In genomic region chr1:42552636-42553035, GRCh38 we compare ENCODE assay signal across 26 cellular contexts.
"Had no signal": no experiment of that assay in that cellular context is flagged by ENCODE, and none has a peak within 500 bp of the region (broad histone marks: within the 10 kb centered on the region; RNA-seq: fewer than 3 reads in every experiment).

No MANE protein-coding gene starts in this region.

- H3K27ac Mint-ChIP-seq: naive B cell; nephron; progenitor cell of endocrine pancreas; stimulated activated effector memory CD8-positive, alpha-beta T cell treated with anti-CD3 and anti-CD28 coated beads, Interleukin-12 subunit alpha, Interleukin-12 subunit beta, amount 100 ng/mL, for 72 hours; stimulated activated naive CD8-positive, alpha-beta T cell treated with anti-CD3 and anti-CD28 coated beads, Interleukin-15, amount 100 ng/mL, for 72 hours had no signal

- H3K27me3 ChIP-seq: dorsolateral prefrontal cortex, heart left ventricle, pancreas, testis, tibial nerve, upper lobe of right lung had no signal

- H3K27ac ChIP-seq: dorsolateral prefrontal cortex, heart left ventricle, pancreas, testis, tibial nerve, upper lobe of right lung had no signal

- H3K9me3 Mint-ChIP-seq: naive B cell; nephron; stimulated activated effector memory CD8-positive, alpha-beta T cell treated with anti-CD3 and anti-CD28 coated beads, Interleukin-12 subunit alpha, Interleukin-12 subunit beta, amount 100 ng/mL, for 72 hours; stimulated activated naive CD8-positive, alpha-beta T cell treated with anti-CD3 and anti-CD28 coated beads, Interleukin-15, amount 100 ng/mL, for 72 hours had no signal

- H3K4me3 Mint-ChIP-seq: naive B cell; nephron; stimulated activated effector memory CD8-positive, alpha-beta T cell treated with anti-CD3 and anti-CD28 coated beads, Interleukin-12 subunit alpha, Interleukin-12 subunit beta, amount 100 ng/mL, for 72 hours; stimulated activated naive CD8-positive, alpha-beta T cell treated with anti-CD3 and anti-CD28 coated beads, Interleukin-15, amount 100 ng/mL, for 72 hours had no signal

- H3K9me3 ChIP-seq: heart left ventricle, pancreas, testis, tibial nerve, upper lobe of right lung had no signal

- H3K4me3 ChIP-seq: dorsolateral prefrontal cortex, heart left ventricle, lung, pancreas, testis, tibial nerve, upper lobe of right lung had no signal

- DNase-seq: cortex of kidney; dorsolateral prefrontal cortex; effector CD8-positive, alpha-beta T cell; heart left ventricle; hippocampal formation; left colon; left ventricle myocardium superior; mesenchymal stem cell; naive B cell; occipital lobe; pancreas; right cardiac atrium; small intestine; stimulated activated CD4-positive, alpha-beta T cell treated with anti-CD3 and anti-CD28 coated beads, Interleukin-4, amount 100 ng/mL, for 1 hour; stimulated activated CD8-positive, alpha-beta memory T cell treated with anti-CD3 and anti-CD28 coated beads, Interleukin-4, amount 100 ng/mL, for 48 hours; stimulated activated naive CD8-positive, alpha-beta T cell treated with anti-CD3 and anti-CD28 coated beads, Interleukin-15, amount 100 ng/mL, for 72 hours; testis; upper lobe of right lung had no signal

- H3K4me1 Mint-ChIP-seq: nephron; stimulated activated effector memory CD8-positive, alpha-beta T cell treated with anti-CD3 and anti-CD28 coated beads, Interleukin-12 subunit alpha, Interleukin-12 subunit beta, amount 100 ng/mL, for 72 hours; stimulated activated naive CD8-positive, alpha-beta T cell treated with anti-CD3 and anti-CD28 coated beads, Interleukin-15, amount 100 ng/mL, for 72 hours had no signal

- H3K36me3 Mint-ChIP-seq: stimulated activated effector memory CD8-positive, alpha-beta T cell treated with anti-CD3 and anti-CD28 coated beads, Interleukin-12 subunit alpha, Interleukin-12 subunit beta, amount 100 ng/mL, for 72 hours had no signal

- H3K36me3 ChIP-seq: heart left ventricle, pancreas, upper lobe of right lung had no signal

- H3K27me3 Mint-ChIP-seq: naive B cell; progenitor cell of endocrine pancreas; stimulated activated naive CD8-positive, alpha-beta T cell treated with anti-CD3 and anti-CD28 coated beads, Interleukin-15, amount 100 ng/mL, for 72 hours had no signal

- H3K4me1 ChIP-seq: heart left ventricle, pancreas, testis, tibial nerve, upper lobe of right lung had no signal

- ATAC-seq: esophagus mucosa; heart left ventricle; left colon; left ventricle myocardium superior; pancreas; right cardiac atrium; stimulated activated effector memory CD8-positive, alpha-beta T cell treated with anti-CD3 and anti-CD28 coated beads, Interleukin-12 subunit alpha, Interleukin-12 subunit beta, amount 100 ng/mL, for 72 hours; stimulated activated naive CD8-positive, alpha-beta T cell treated with anti-CD3 and anti-CD28 coated beads, Interleukin-15, amount 100 ng/mL, for 72 hours; upper lobe of right lung had no signal

- FAIRE-seq: endometrium, frontal cortex, pancreas, small intestine had no signal
